ENCODE assay signal across 1 cellular context in genomic region chr16:2124694-2125444, GRCh38.
TF ChIP-seq lines count a peak whose summit lies in the region.

No MANE protein-coding gene starts in this region.

TF ChIP-seq in HEK293, 187 proteins besides CTCF, POLR2A, EP300 and RAD21 (continued from another document):
- TF ChIP-seq PATZ1 (tag by site-specific recombination; IDR thresholded peaks at IDR 0.05) = peak; percentile 87
- TF ChIP-seq GLIS1 (tag by site-specific recombination; IDR thresholded peaks at IDR 0.05) = peak; percentile 88
- TF ChIP-seq ZFP69B (tag by site-specific recombination; IDR thresholded peaks at IDR 0.05) = peak; percentile 83
- TF ChIP-seq FEZF1 (tag by site-specific recombination; IDR thresholded peaks at IDR 0.05) = peak; percentile 37; the same call in 1 of the 2 replicates
- peak; percentile 92 for TF ChIP-seq IKZF3 (tag by site-specific recombination; IDR thresholded peaks at IDR 0.05)
- TF ChIP-seq ZIC2 (tag by site-specific recombination; IDR thresholded peaks at IDR 0.05) = peak; percentile 62
- peak; percentile 28 for TF ChIP-seq ZBTB26 (tag by site-specific recombination; optimal IDR thresholded peaks at IDR 0.05)
- TF ChIP-seq ZBTB17 (tag by site-specific recombination; IDR thresholded peaks at IDR 0.05) = peak; percentile 46
- TF ChIP-seq ZNF692 (tag by site-specific recombination; IDR thresholded peaks at IDR 0.05) = peak; percentile 69; the same call in 1 of the 2 replicates
- 0 out of 2 replicates have a peak, but pooled peaks have one; percentile 11 for TF ChIP-seq TRIM28 (IDR thresholded peaks at IDR 0.05; ENCODE audit: borderline replicate concordance, low read length)
- 0 out of 2 replicates have a peak, but pooled peaks have one; percentile 57 for TF ChIP-seq ZXDB (tag by site-specific recombination; IDR thresholded peaks at IDR 0.05)
- TF ChIP-seq ZBTB21 (tag by site-specific recombination; IDR thresholded peaks at IDR 0.05) = peak; percentile 44; the same call in 1 of the 2 replicates
- TF ChIP-seq ZNF561 (tag by site-specific recombination; IDR thresholded peaks at IDR 0.05; ENCODE audit: borderline replicate concordance) = 0 out of 2 replicates have a peak, but pooled peaks have one; percentile 22
- peak; percentile 76 for TF ChIP-seq ZNF600 (tag by site-specific recombination; IDR thresholded peaks at IDR 0.05)
- 0 out of 2 replicates have a peak, but pooled peaks have one; percentile 26 for TF ChIP-seq ZNF639 (tag by site-specific recombination; IDR thresholded peaks at IDR 0.05)
- peak; percentile 55 for TF ChIP-seq SP2 (tag by site-specific recombination; IDR thresholded peaks at IDR 0.05)
- peak; percentile 89 for TF ChIP-seq ZNF629 (tag by site-specific recombination; IDR thresholded peaks at IDR 0.05)
- 0 out of 2 replicates have a peak, but pooled peaks have one; percentile 18 for TF ChIP-seq SP3 (tag by site-specific recombination; IDR thresholded peaks at IDR 0.05)
- 0 out of 2 replicates have a peak, but pooled peaks have one; percentile 7 for TF ChIP-seq ZFHX2 (tag by site-specific recombination; conservative IDR thresholded peaks at IDR 0.05)
- TF ChIP-seq ZEB2 (tag by site-specific recombination; IDR thresholded peaks at IDR 0.05) = peak; percentile 58
- TF ChIP-seq GLIS2 (tag by site-specific recombination; IDR thresholded peaks at IDR 0.05) = peak; percentile 54
- TF ChIP-seq ZBTB20 (tag by site-specific recombination; IDR thresholded peaks at IDR 0.05) = peak; percentile 30; the same call in 1 of the 2 replicates
- peak; percentile 84; the same call in 1 of the 2 replicates for TF ChIP-seq ZNF362 (tag by site-specific recombination; IDR thresholded peaks at IDR 0.05)
- peak; percentile 37 for TF ChIP-seq KLF17 (tag by site-specific recombination; IDR thresholded peaks at IDR 0.05)
- peak; percentile 80 for TF ChIP-seq ZBTB8A (tag by site-specific recombination; IDR thresholded peaks at IDR 0.05)
- peak; percentile 45 for TF ChIP-seq ZBTB11 (tag by site-specific recombination; conservative IDR thresholded peaks at IDR 0.05; ENCODE audit: low read depth)
TF ChIP-seq in HEK293: peak in this region for 34; not testable (repeated sequence) for 153.
